38 cellular contexts compared by ENCODE assay signal in the genomic region with DNA sequence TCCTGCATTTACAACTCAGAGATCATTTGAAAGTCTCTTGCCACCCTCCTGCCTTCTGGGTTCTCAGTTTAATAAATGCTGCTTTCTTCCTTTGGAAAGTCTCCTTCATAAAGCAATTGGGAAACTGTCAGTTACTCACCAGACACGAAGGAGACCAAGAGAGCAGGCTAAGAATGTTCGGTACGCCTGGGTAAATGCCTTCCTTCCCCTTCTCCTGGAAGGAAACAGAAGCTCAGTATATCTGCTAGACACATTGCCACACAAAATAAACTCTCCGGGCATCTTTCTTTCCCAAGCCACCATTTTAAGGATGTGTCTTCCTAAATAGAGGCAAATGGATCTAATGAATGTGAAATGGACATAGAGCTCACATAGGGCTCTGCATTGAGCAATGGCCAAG.
"Had no signal": no experiment of that assay in that cellular context is flagged by ENCODE, and none has a peak within 500 bp of the region (broad histone marks: within the 10 kb centered on the region; RNA-seq: fewer than 3 reads in every experiment).

No MANE protein-coding gene starts in this region.

- H3K36me3 Mint-ChIP-seq: activated naive CD4-positive, alpha-beta T cell treated with anti-CD3 and anti-CD28 coated beads, Interleukin-2, amount 10 ng/mL, durations not matched to agents 7 days and 5 days; activated naive CD4-positive, alpha-beta T cell treated with anti-CD3 and anti-CD28 coated beads, Interleukin-2, amount 50 U/mL, for 24 hours; activated naive CD4-positive, alpha-beta T cell treated with anti-CD3 and anti-CD28 coated beads, Interleukin-2, amount 50 U/mL, for 72 hours; activated naive CD8-positive, alpha-beta T cell; activated naive CD8-positive, alpha-beta T cell treated with anti-CD3 and anti-CD28 coated beads for 36 hours; activated naive CD8-positive, alpha-beta T cell treated with anti-CD3 and anti-CD28 coated beads, Interleukin-2, amount 10 ng/mL, durations not matched to agents 7 days and 5 days; brain had no signal

- H3K27me3 ChIP-seq: adrenal gland, ascending aorta, body of pancreas, brain microvascular endothelial cell, cardiac muscle cell had no signal

- H3K27ac Mint-ChIP-seq: activated naive CD4-positive, alpha-beta T cell treated with anti-CD3 and anti-CD28 coated beads for 36 hours; activated naive CD4-positive, alpha-beta T cell treated with anti-CD3 and anti-CD28 coated beads, Interleukin-2, amount 10 ng/mL, durations not matched to agents 7 days and 5 days; activated naive CD4-positive, alpha-beta T cell treated with anti-CD3 and anti-CD28 coated beads, Interleukin-2, amount 50 U/mL, for 24 hours; activated naive CD4-positive, alpha-beta T cell treated with anti-CD3 and anti-CD28 coated beads, Interleukin-2, amount 50 U/mL, for 72 hours; activated naive CD8-positive, alpha-beta T cell; activated naive CD8-positive, alpha-beta T cell treated with anti-CD3 and anti-CD28 coated beads for 36 hours; activated naive CD8-positive, alpha-beta T cell treated with anti-CD3 and anti-CD28 coated beads, Interleukin-2, amount 10 ng/mL, durations not matched to agents 7 days and 5 days; activated naive CD8-positive, alpha-beta T cell treated with anti-CD3 and anti-CD28 coated beads, Interleukin-2, amount 50 U/mL, for 24 hours; activated T-cell treated with anti-CD3 and anti-CD28 coated beads, Interleukin-2, amount 50 U/mL, for 24 hours; activated T-cell treated with anti-CD3 and anti-CD28 coated beads, Interleukin-2, amount 50 U/mL, for 72 hours; activated T-helper 1 cell treated with anti-CD3 and anti-CD28 coated beads, Interleukin-12 subunit alpha, Interleukin-12 subunit beta, Interleukin-2, Interleukin-4 antibody, amounts not matched to agents 30 ng/mL and 10 ng/mL and 1 ng/mL, durations not matched to agents 14 hours and 24 hours and 36 hours; activated T-helper 17 cell treated with anti-CD3 and anti-CD28 coated beads, Interleukin-2, amount 50 U/mL, for 72 hours; activated T-helper 2 cell treated with anti-CD3 and anti-CD28 coated beads, Interferon-gamma antibody, Interleukin-2, Interleukin-4, amounts not matched to agents 10 μg/mL and 5 μg/mL and 100 μg/mL, durations not matched to agents 14 hours and 24 hours and 36 hours; brain had no signal

- H3K9me3 Mint-ChIP-seq: activated naive CD4-positive, alpha-beta T cell treated with anti-CD3 and anti-CD28 coated beads for 36 hours; activated naive CD4-positive, alpha-beta T cell treated with anti-CD3 and anti-CD28 coated beads, Interleukin-2, amount 50 U/mL, for 24 hours; activated naive CD8-positive, alpha-beta T cell treated with anti-CD3 and anti-CD28 coated beads for 36 hours; activated T-cell treated with anti-CD3 and anti-CD28 coated beads, Interleukin-2, amount 50 U/mL, for 24 hours; activated T-cell treated with anti-CD3 and anti-CD28 coated beads, Interleukin-2, amount 50 U/mL, for 4 hours; activated T-helper 1 cell treated with anti-CD3 and anti-CD28 coated beads, Interleukin-12 subunit alpha, Interleukin-12 subunit beta, Interleukin-2, Interleukin-4 antibody, amounts not matched to agents 30 ng/mL and 10 ng/mL and 1 ng/mL, durations not matched to agents 14 hours and 24 hours and 36 hours; brain had no signal

- H3K4me3 Mint-ChIP-seq: activated naive CD4-positive, alpha-beta T cell treated with anti-CD3 and anti-CD28 coated beads for 36 hours; activated naive CD4-positive, alpha-beta T cell treated with anti-CD3 and anti-CD28 coated beads, Interleukin-2, amount 10 ng/mL, durations not matched to agents 7 days and 5 days; activated naive CD4-positive, alpha-beta T cell treated with anti-CD3 and anti-CD28 coated beads, Interleukin-2, amount 50 U/mL, for 24 hours; activated naive CD8-positive, alpha-beta T cell; activated naive CD8-positive, alpha-beta T cell treated with anti-CD3 and anti-CD28 coated beads for 36 hours; activated naive CD8-positive, alpha-beta T cell treated with anti-CD3 and anti-CD28 coated beads, Interleukin-2, amount 10 ng/mL, durations not matched to agents 7 days and 5 days; activated naive CD8-positive, alpha-beta T cell treated with anti-CD3 and anti-CD28 coated beads, Interleukin-2, amount 50 U/mL, for 24 hours; activated T-cell treated with anti-CD3 and anti-CD28 coated beads, Interleukin-2, amount 50 U/mL, for 24 hours; activated T-cell treated with anti-CD3 and anti-CD28 coated beads, Interleukin-2, amount 50 U/mL, for 4 hours; activated T-cell treated with anti-CD3 and anti-CD28 coated beads, Interleukin-2, amount 50 U/mL, for 72 hours; activated T-helper 1 cell treated with anti-CD3 and anti-CD28 coated beads, Interleukin-12 subunit alpha, Interleukin-12 subunit beta, Interleukin-2, Interleukin-4 antibody, amounts not matched to agents 30 ng/mL and 10 ng/mL and 1 ng/mL, durations not matched to agents 14 hours and 24 hours and 36 hours; activated T-helper 17 cell treated with anti-CD3 and anti-CD28 coated beads, Interleukin-2, amount 50 U/mL, for 72 hours; brain; central memory CD8-positive, alpha-beta T cell had no signal

- ATAC-seq: activated naive CD4-positive, alpha-beta T cell treated with anti-CD3 and anti-CD28 coated beads, Interleukin-2, amount 50 U/mL, for 72 hours; activated naive CD8-positive, alpha-beta T cell treated with anti-CD3 and anti-CD28 coated beads, Interleukin-2, amount 50 U/mL, for 24 hours; activated T-cell treated with anti-CD3 and anti-CD28 coated beads, Interleukin-2, amount 50 U/mL, for 4 hours; activated T-cell treated with anti-CD3 and anti-CD28 coated beads, Interleukin-2, amount 50 U/mL, for 72 hours; activated T-helper 17 cell treated with anti-CD3 and anti-CD28 coated beads, Interleukin-2, amount 50 U/mL, for 72 hours; body of pancreas had no signal

- H3K36me3 ChIP-seq: adrenal gland, ascending aorta, brain microvascular endothelial cell, breast epithelium, cardiac muscle cell had no signal

- H3K4me1 ChIP-seq: adrenal gland, ascending aorta, body of pancreas, breast epithelium had no signal

- H3K4me1 Mint-ChIP-seq: activated naive CD4-positive, alpha-beta T cell treated with anti-CD3 and anti-CD28 coated beads, Interleukin-2, amount 10 ng/mL, durations not matched to agents 7 days and 5 days; activated naive CD4-positive, alpha-beta T cell treated with anti-CD3 and anti-CD28 coated beads, Interleukin-2, amount 50 U/mL, for 24 hours; activated naive CD8-positive, alpha-beta T cell treated with anti-CD3 and anti-CD28 coated beads for 36 hours; activated naive CD8-positive, alpha-beta T cell treated with anti-CD3 and anti-CD28 coated beads, Interleukin-2, amount 10 ng/mL, durations not matched to agents 7 days and 5 days; activated naive CD8-positive, alpha-beta T cell treated with anti-CD3 and anti-CD28 coated beads, Interleukin-2, amount 50 U/mL, for 24 hours; activated T-helper 17 cell treated with anti-CD3 and anti-CD28 coated beads, Interleukin-2, amount 50 U/mL, for 72 hours; brain; central memory CD8-positive, alpha-beta T cell had no signal

- DNase-seq: activated effector memory CD4-positive, alpha-beta T cell treated with anti-CD3 and anti-CD28 coated beads, Interleukin-2, amount 50 U/mL, for 16 hours; activated effector memory CD4-positive, alpha-beta T cell treated with Interleukin-2 at 50 U/mL for 16 hours; activated gamma-delta T cell; activated gamma-delta T cell treated with Interleukin-2 at 50 U/mL for 16 hours; activated naive CD4-positive, alpha-beta T cell; activated naive CD4-positive, alpha-beta T cell treated with anti-CD3 and anti-CD28 coated beads for 36 hours; activated naive CD4-positive, alpha-beta T cell treated with anti-CD3 and anti-CD28 coated beads, Interleukin-2, amount 10 ng/mL, durations not matched to agents 7 days and 5 days; activated naive CD4-positive, alpha-beta T cell treated with anti-CD3 and anti-CD28 coated beads, Interleukin-2, amount 50 U/mL, for 16 hours; activated naive CD4-positive, alpha-beta T cell treated with Interleukin-2 at 50 U/mL for 16 hours; activated naive CD8-positive, alpha-beta T cell treated with anti-CD3 and anti-CD28 coated beads for 36 hours; activated naive CD8-positive, alpha-beta T cell treated with anti-CD3 and anti-CD28 coated beads, Interleukin-2, amount 10 ng/mL, durations not matched to agents 7 days and 5 days; activated naive CD8-positive, alpha-beta T cell treated with anti-CD3 and anti-CD28 coated beads, Interleukin-2, amount 50 U/mL, for 24 hours; activated T-cell treated with anti-CD3 and anti-CD28 coated beads for 4 hours; activated T-cell treated with anti-CD3 and anti-CD28 coated beads, Interleukin-2, amount 50 U/mL, for 1 hour; activated T-cell treated with anti-CD3 and anti-CD28 coated beads, Interleukin-2, amount 50 U/mL, for 24 hours; activated T-cell treated with anti-CD3 and anti-CD28 coated beads, Interleukin-2, amount 50 U/mL, for 4 hours; activated T-cell treated with anti-CD3 and anti-CD28 coated beads, Interleukin-2, amount 50 U/mL, for 48 hours; activated T-cell treated with anti-CD3 and anti-CD28 coated beads, Interleukin-2, amount 50 U/mL, for 72 hours; adrenal gland; amniotic stem cell; amygdala; anterior cingulate cortex; aorta; body of pancreas; brain microvascular endothelial cell; central memory CD4-positive, alpha-beta T cell; cerebellar nuclear complex had no signal

- H3K4me3 ChIP-seq: adrenal gland, ascending aorta, body of pancreas, breast epithelium, cardiac muscle cell had no signal

- H3K27me3 Mint-ChIP-seq: activated naive CD4-positive, alpha-beta T cell treated with anti-CD3 and anti-CD28 coated beads, Interleukin-2, amount 10 ng/mL, durations not matched to agents 7 days and 5 days; activated naive CD4-positive, alpha-beta T cell treated with anti-CD3 and anti-CD28 coated beads, Interleukin-2, amount 50 U/mL, for 24 hours; activated naive CD8-positive, alpha-beta T cell treated with anti-CD3 and anti-CD28 coated beads, Interleukin-2, amount 10 ng/mL, durations not matched to agents 7 days and 5 days; activated naive CD8-positive, alpha-beta T cell treated with anti-CD3 and anti-CD28 coated beads, Interleukin-2, amount 50 U/mL, for 24 hours; activated T-cell treated with anti-CD3 and anti-CD28 coated beads, Interleukin-2, amount 50 U/mL, for 24 hours; activated T-helper 17 cell treated with anti-CD3 and anti-CD28 coated beads, Interleukin-2, amount 50 U/mL, for 72 hours; central memory CD8-positive, alpha-beta T cell had no signal

- H3K27ac ChIP-seq: adrenal gland, ascending aorta, body of pancreas, brain microvascular endothelial cell, breast epithelium, cardiac muscle cell had no signal

- H3K9me3 ChIP-seq: adrenal gland, ascending aorta, body of pancreas, breast epithelium had no signal
